ENCODE assay signal across 11 cellular contexts in the genomic region with DNA sequence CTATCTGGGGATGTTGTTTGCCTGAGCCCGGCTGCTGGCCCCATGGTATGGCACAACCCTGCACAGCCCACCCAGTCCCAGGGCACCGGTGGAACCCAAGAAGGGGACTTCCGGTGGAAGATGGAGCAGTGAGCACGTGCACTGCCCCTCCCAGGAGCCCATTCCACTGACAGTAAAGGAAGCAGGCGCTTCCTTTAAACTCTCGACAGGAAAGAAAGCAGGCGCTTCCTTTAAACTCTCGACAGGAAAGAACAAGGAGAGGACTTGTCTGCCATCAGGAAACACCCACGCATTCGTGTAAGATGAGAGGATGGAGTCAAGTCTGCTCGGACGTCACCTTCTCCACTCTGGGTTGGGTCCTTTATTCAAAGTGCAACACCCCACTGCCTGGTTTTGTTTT. TPM values are rescaled to one million over a fixed set of nuclear protein-coding genes. Genes with fewer than 3 reads are reported as not detected.
A peak's percentile ranks its signal among the peaks of the same experiment; 100 is the strongest.
DNase-seq lines count a peak whose midpoint lies in the region; ATAC-seq and TF ChIP-seq lines count a peak whose summit lies in the region.
"Had no signal": no experiment of that assay in that cellular context is flagged by ENCODE, and none has a peak within 500 bp of the region (broad histone marks: within the 10 kb centered on the region; RNA-seq: fewer than 3 reads in every experiment).

No MANE protein-coding gene starts in this region.

- H3K4me3 ChIP-seq in BLaER1 (no peak overlapping the region), lower lobe of right lung (no peak overlapping the region), spleen (no peak overlapping the region)

- intact Hi-C loops in lower lobe of right lung (cut with DNase I) = no loop called here
- intact Hi-C loops in spleen (cut with DNase I; ENCODE audit: low total_unique reads) = loop anchor here (5.0 to 10.0 kb wide), 3 partner anchors 81 to 298 kb away; no protein-coding TSS in a partner anchor

- no peak for TF ChIP-seq POLR2A in spleen (IDR thresholded peaks at IDR 0.05)

- H3K36me3 ChIP-seq in BLaER1 (peaks cover 23% of the 10 kb centered on the region), lower lobe of right lung (peaks cover 15% of the 10 kb centered on the region), spleen (peaks cover 0 to 19% (median 8%) of the 10 kb centered on the region in 6 donors)

- H3K27ac ChIP-seq in BLaER1 (peak overlapping the region; percentile 82), lower lobe of right lung (peak overlapping the region; percentile 53), spleen (no peak overlapping the region)

- peaks cover 70% of the 10 kb centered on the region for H3K4me1 Mint-ChIP-seq in activated naive CD8-positive, alpha-beta T cell treated with anti-CD3 and anti-CD28 coated beads for 36 hours
- H3K4me1 Mint-ChIP-seq in mesothelial cell of epicardium = peaks cover 6% of the 10 kb centered on the region

- H3K36me3 Mint-ChIP-seq in activated naive CD8-positive, alpha-beta T cell treated with anti-CD3 and anti-CD28 coated beads for 36 hours = peaks cover 41% of the 10 kb centered on the region
- peaks cover 6% of the 10 kb centered on the region for H3K36me3 Mint-ChIP-seq in mesothelial cell of epicardium

- WGBS in spleen, 5 donors = 6 to 10% (median 7%) methylated on average over 10 to 12 of the region's 12 CpGs

- H3K9me3 Mint-ChIP-seq in activated naive CD8-positive, alpha-beta T cell treated with anti-CD3 and anti-CD28 coated beads for 36 hours = peaks cover 15% of the 10 kb centered on the region
- H3K9me3 Mint-ChIP-seq in mesothelial cell of epicardium = peaks cover 3% of the 10 kb centered on the region

- ATAC-seq in lower lobe of right lung = peak in 1 of 2 donors; percentile 21
- ATAC-seq in GM21381 (IDR thresholded peaks at IDR 0.05; ENCODE audit: unreplicated experiment) = no peak

- H3K9me3 ChIP-seq in BLaER1 (no peaks in the 10 kb centered on the region), lower lobe of right lung (no peaks in the 10 kb centered on the region), spleen (peaks cover 0 to 6% (median 0%) of the 10 kb centered on the region in 8 donors)
- H3K9me3 ChIP-seq: SK-N-SH had no signal

- peak overlapping the region; percentile 96 for H3K27ac Mint-ChIP-seq in activated naive CD8-positive, alpha-beta T cell treated with anti-CD3 and anti-CD28 coated beads for 36 hours
- H3K27ac Mint-ChIP-seq in mesothelial cell of epicardium = no peak overlapping the region

- H4K20me1 ChIP-seq in BLaER1 = no peaks in the 10 kb centered on the region

- H3K27me3 ChIP-seq in BLaER1 (no peaks in the 10 kb centered on the region), lower lobe of right lung (ENCODE audit: low read depth) (peaks cover 4% of the 10 kb centered on the region), spleen (replicated peaks in 1 of 7) (peaks cover 0 to 9% (median 0%) of the 10 kb centered on the region in 7 donors)

- no peaks in the 10 kb centered on the region for H3K27me3 Mint-ChIP-seq in activated naive CD8-positive, alpha-beta T cell treated with anti-CD3 and anti-CD28 coated beads for 36 hours
- no peaks in the 10 kb centered on the region for H3K27me3 Mint-ChIP-seq in mesothelial cell of epicardium (ENCODE audit: low read depth)
- H3K27me3 Mint-ChIP-seq: activated CD4-positive, alpha-beta T cell treated with anti-CD3 and anti-CD28 coated beads, Interleukin-2, amount 10 ng/mL, durations not matched to agents 7 days and 5 days had no signal

- peaks cover 87% of the 10 kb centered on the region for H3K4me1 ChIP-seq in BLaER1
- H3K4me1 ChIP-seq in lower lobe of right lung = peaks cover 24% of the 10 kb centered on the region
- H3K4me1 ChIP-seq in spleen = peaks cover 11 to 45% (median 30%) of the 10 kb centered on the region in 6 donors

- TF ChIP-seq CTCF in lower lobe of right lung (IDR thresholded peaks at IDR 0.05) (no peak), spleen (IDR thresholded peaks at IDR 0.05 in 8 of 11, conservative IDR thresholded peaks at IDR 0.05 in 3 of 11) (no peak), mesothelial cell of epicardium (IDR thresholded peaks at IDR 0.05; ENCODE audit: unreplicated experiment) (no peak)

- H3K4me3 Mint-ChIP-seq in activated naive CD8-positive, alpha-beta T cell treated with anti-CD3 and anti-CD28 coated beads for 36 hours = peak overlapping the region; percentile 12
- H3K4me3 Mint-ChIP-seq in mesothelial cell of epicardium = no peak overlapping the region
- H3K4me3 Mint-ChIP-seq: activated CD4-positive, alpha-beta T cell treated with anti-CD3 and anti-CD28 coated beads, Interleukin-2, amount 10 ng/mL, durations not matched to agents 7 days and 5 days had no signal

- H3K9ac ChIP-seq in BLaER1 = peak overlapping the region; percentile 1; the same call in 1 of the 2 replicates
- H3K9ac ChIP-seq: SK-N-SH had no signal

- peak; percentile 69 for DNase-seq in CMK (ENCODE audit: low read depth)
- DNase-seq in activated naive CD8-positive, alpha-beta T cell treated with anti-CD3 and anti-CD28 coated beads for 36 hours = no peak
- peak; percentile 34 for DNase-seq in lower lobe of right lung
- no peak for DNase-seq in spleen
- DNase-seq in mesothelial cell of epicardium (ENCODE audit: low spot score in 2 of 2, unreplicated experiment in 2 of 2) = no peak
- no peak for DNase-seq in SK-N-DZ (ENCODE audit: low spot score)
- DNase-seq: activated CD4-positive, alpha-beta T cell treated with anti-CD3 and anti-CD28 coated beads, Interleukin-2, amount 10 ng/mL, durations not matched to agents 7 days and 5 days; effector memory CD4-positive, alpha-beta T cell; SK-N-SH had no signal

- H3K4me2 ChIP-seq in BLaER1 = peak overlapping the region; percentile 77
- H3K4me2 ChIP-seq: SK-N-SH had no signal

RNA-seq across cellular contexts. Expression of gene IL21R, which starts 53.7 kb away (rescaled TPM):
- total RNA-seq in activated naive CD8-positive, alpha-beta T cell treated with anti-CD3 and anti-CD28 coated beads for 36 hours = 10 to 100 TPM; 99.3 to 99.5 TPM
- 6.0 TPM for total RNA-seq in lower lobe of right lung
- 10 to 100 TPM in 6 of 7 donors, 1 to 10 TPM in 1; 8.7 to 19.7 (median 13.0) TPM for total RNA-seq in spleen
- polyA plus RNA-seq in spleen = 1 to 10 TPM; 2.7 to 6.0 (median 3.3) TPM
- 0.09 to 0.22 TPM (median 0.13 TPM) in 3 replicates for total RNA-seq in mesothelial cell of epicardium
- polyA plus RNA-seq in SK-N-DZ (2014; cell fraction: cytosol; rRNA removed) = 1.5 and 1.6 TPM in 2 replicates
- 0.69 and 0.82 TPM in 2 replicates for polyA plus RNA-seq in SK-N-DZ (2014; cell fraction: nucleus; rRNA removed)

Comparison
In these comparisons a context has a peak if more than half of its experiments do, and no peak if none do; other contexts are left out.
1. H3K27ac ChIP-seq: peak in BLaER1 (single experiment) and lower lobe of right lung (single experiment); none in spleen (0 of 8).
2. DNase-seq: peak in CMK (single experiment) and lower lobe of right lung (single experiment); none in activated naive CD8-positive, alpha-beta T cell treated with anti-CD3 and anti-CD28 coated beads for 36 hours (single experiment), spleen (single experiment), mesothelial cell of epicardium (0 of 2) and SK-N-DZ (single experiment).
3. RNA of gene IL21R, which starts 53.7 kb away (total RNA-seq): 99.3 to 99.5 TPM in activated naive CD8-positive, alpha-beta T cell treated with anti-CD3 and anti-CD28 coated beads for 36 hours; 8.7 to 19.7 TPM in spleen, 6.0 TPM in lower lobe of right lung (single experiment) and 0.09 to 0.22 TPM in mesothelial cell of epicardium; every median in the first group is over 4 times any median in the second.